ENCODE assay signal across 9 cellular contexts in the genomic region with DNA sequence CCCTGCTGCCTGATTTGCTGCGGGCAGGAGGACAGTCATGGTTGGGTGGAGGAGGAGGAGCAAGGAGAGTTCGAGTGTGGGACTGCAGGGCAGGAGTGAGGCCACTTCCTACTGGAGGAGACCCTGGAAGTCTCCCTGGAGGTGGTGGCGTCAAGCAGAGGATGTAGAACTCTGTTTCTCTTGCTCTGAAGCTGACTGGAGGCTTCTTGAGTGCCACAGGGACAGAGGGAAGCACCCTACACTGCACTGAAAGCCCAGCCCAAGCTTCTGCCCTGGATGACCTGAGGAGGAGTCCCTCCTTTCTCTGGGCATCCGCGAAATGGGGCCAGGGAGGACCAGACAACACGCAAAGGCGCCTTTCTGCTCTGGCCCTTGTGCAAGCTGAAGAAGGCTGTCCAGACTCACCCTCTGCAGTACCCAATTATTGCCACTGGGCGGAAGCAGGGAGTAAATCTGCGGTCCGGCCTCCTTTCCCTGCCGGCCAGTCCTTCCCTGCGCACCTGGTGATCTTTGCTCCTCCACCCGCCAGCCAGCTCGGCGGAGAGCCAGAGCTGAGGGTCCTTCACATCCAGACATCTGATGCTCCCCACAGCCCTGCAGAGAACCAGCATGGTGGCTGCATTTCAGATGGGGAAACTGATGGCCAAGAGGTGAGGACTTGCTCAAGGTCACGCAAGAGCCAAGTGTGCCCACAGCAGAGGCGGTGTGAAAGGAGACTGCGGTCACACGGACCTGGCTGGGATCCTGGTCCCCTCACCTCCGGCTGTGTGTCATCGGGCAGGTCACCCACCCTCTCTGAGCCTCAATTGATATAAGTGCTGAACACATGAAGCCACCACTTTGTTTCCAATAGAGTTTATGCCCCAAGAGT.
A peak's percentile ranks its signal among the peaks of the same experiment; 100 is the strongest.
DNase-seq lines count a peak whose midpoint lies in the region; ATAC-seq and TF ChIP-seq lines count a peak whose summit lies in the region.
"Had no signal": no experiment of that assay in that cellular context is flagged by ENCODE, and none has a peak within 500 bp of the region (broad histone marks: within the 10 kb centered on the region; RNA-seq: fewer than 3 reads in every experiment).

No MANE protein-coding gene starts in this region.

- H3K27ac ChIP-seq in tibial artery: no peak overlapping the region

- H3K4me1 Mint-ChIP-seq in activated CD4-positive, alpha-beta memory T cell treated with anti-CD3 and anti-CD28 coated beads for 36 hours (ENCODE audit: low read depth): no peaks in the 10 kb centered on the region

- H3K4me1 ChIP-seq in BE2C: peaks cover 20% of the 10 kb centered on the region
- H3K4me1 ChIP-seq in tibial artery: peaks cover 0 to 14% (median 9%) of the 10 kb centered on the region in 4 donors

- no peak overlapping the region for H3K27ac Mint-ChIP-seq in activated CD4-positive, alpha-beta memory T cell treated with anti-CD3 and anti-CD28 coated beads for 36 hours
- H3K27ac Mint-ChIP-seq: naive thymus-derived CD8-positive, alpha-beta T cell had no signal

- H3K27me3 Mint-ChIP-seq in activated CD4-positive, alpha-beta memory T cell treated with anti-CD3 and anti-CD28 coated beads for 36 hours: no peaks in the 10 kb centered on the region

- TF ChIP-seq CTCF in BE2C (IDR thresholded peaks at IDR 0.05; ENCODE audit: low read depth, low read length) (peak; percentile 79), tibial artery (IDR thresholded peaks at IDR 0.05) (peak; percentile 94 to 96)

- peak; percentile 80 for DNase-seq in BE2C
- peak; percentile 67 for DNase-seq in GM19238 (ENCODE audit: insufficient read length, low spot score)
- peak; percentile 67 for DNase-seq in NCI-H2227 (lab: John Stamatoyannopoulos, UW; ENCODE audit: unreplicated experiment)
- peak; percentile 61 for DNase-seq in activated CD4-positive, alpha-beta memory T cell treated with anti-CD3 and anti-CD28 coated beads for 36 hours
- DNase-seq in myocyte (ENCODE audit: low read depth): peak; percentile 69
- DNase-seq in tibial artery: peak; percentile 52 to 81

- no peaks in the 10 kb centered on the region for H3K36me3 Mint-ChIP-seq in activated CD4-positive, alpha-beta memory T cell treated with anti-CD3 and anti-CD28 coated beads for 36 hours
- H3K36me3 Mint-ChIP-seq: naive thymus-derived CD8-positive, alpha-beta T cell had no signal

- H3K36me3 ChIP-seq in BE2C (no peaks in the 10 kb centered on the region), tibial artery (no peaks in the 10 kb centered on the region)

- H3K4me3 ChIP-seq in BE2C (ENCODE audit: low read depth, low read length) (no peak overlapping the region), tibial artery (no peak overlapping the region)

- H3K4me3 Mint-ChIP-seq in activated CD4-positive, alpha-beta memory T cell treated with anti-CD3 and anti-CD28 coated beads for 36 hours: no peak overlapping the region
- H3K4me3 Mint-ChIP-seq: naive thymus-derived CD8-positive, alpha-beta T cell had no signal

- H3K27me3 ChIP-seq in BE2C: no peaks in the 10 kb centered on the region
- H3K27me3 ChIP-seq in tibial artery: no peaks in the 10 kb centered on the region

- intact Hi-C loops in activated CD4-positive, alpha-beta memory T cell treated with anti-CD3 and anti-CD28 coated beads for 36 hours (cut with micrococcal nuclease): no loop called here
- intact Hi-C loops in tibial artery (cut with DNase I; ENCODE audit: low total_unique reads): loop anchor here (2.0 kb wide), 1 partner anchor 30 kb away; no protein-coding TSS in a partner anchor

- H3K9me3 ChIP-seq in BE2C (no peaks in the 10 kb centered on the region), tibial artery (no peaks in the 10 kb centered on the region)

- H3K9me3 Mint-ChIP-seq in activated CD4-positive, alpha-beta memory T cell treated with anti-CD3 and anti-CD28 coated beads for 36 hours: no peaks in the 10 kb centered on the region

- CTCF ChIA-PET in activated CD4-positive, alpha-beta memory T cell treated with anti-CD3 and anti-CD28 coated beads for 36 hours (lab: Charles Lee): interaction anchor here (0.6 to 0.8 kb wide), 3 partner anchors 16 to 855 kb away, joined by 3 to 4 read pairs (median 3); no protein-coding TSS in a partner anchor

- ATAC-seq in esophagus mucosa: peak; percentile 69
- ATAC-seq in HG03520 (IDR thresholded peaks at IDR 0.05; ENCODE audit: unreplicated experiment): no peak
- ATAC-seq: naive thymus-derived CD8-positive, alpha-beta T cell had no signal

- POLR2A ChIA-PET in activated CD4-positive, alpha-beta memory T cell treated with anti-CD3 and anti-CD28 coated beads for 36 hours (lab: Charles Lee): no interaction called here
